23 cellular contexts compared by ENCODE assay signal in genomic region chr1:50812346-50812745, GRCh38.
"Had no signal": no experiment of that assay in that cellular context is flagged by ENCODE, and none has a peak within 500 bp of the region (broad histone marks: within the 10 kb centered on the region; RNA-seq: fewer than 3 reads in every experiment).

No MANE protein-coding gene starts in this region.

- H3K36me3 ChIP-seq: cardiac muscle cell, esophagus muscularis mucosa, sigmoid colon, uterus had no signal

- H3K9me3 ChIP-seq: body of pancreas, sigmoid colon had no signal

- H3K4me3 ChIP-seq: body of pancreas, cardiac muscle cell, esophagus muscularis mucosa, sigmoid colon, uterus had no signal

- H3K27ac ChIP-seq: body of pancreas, cardiac muscle cell, esophagus muscularis mucosa, sigmoid colon, uterus had no signal

- DNase-seq: activated CD4-positive, alpha-beta T cell treated with anti-CD3 and anti-CD28 coated beads for 1 hour; activated CD4-positive, alpha-beta T cell treated with anti-CD3 and anti-CD28 coated beads, Interleukin-2, amount 50 U/mL, for 1 hour; activated CD8-positive, alpha-beta T cell treated with anti-CD3 and anti-CD28 coated beads, Interleukin-2, amount 10 ng/mL, durations not matched to agents 7 days and 5 days; activated gamma-delta T cell treated with Interleukin-2 at 50 U/mL for 16 hours; anterior cingulate cortex; body of pancreas; dermis blood vessel endothelial cell; effector memory CD4-positive, alpha-beta T cell; glutamatergic neuron; hippocampal formation; left ventricle myocardium superior; mammary epithelial cell; midbrain; natural killer cell; retina; sigmoid colon; stimulated activated CD4-positive, alpha-beta T cell treated with anti-CD3 and anti-CD28 coated beads, Interleukin-2, amount 100 ng/mL, for 48 hours; stimulated activated CD8-positive, alpha-beta memory T cell treated with anti-CD3 and anti-CD28 coated beads, Interleukin-4, amount 100 ng/mL, for 48 hours; stimulated activated naive B cell treated with anti-CD40 and anti-IgM and Interleukin-4, amounts not matched to agents 10 μg/mL and 1 μg/mL and 100 μg/mL, for 72 hours; trophoblast cell; uterus had no signal

- ATAC-seq: activated CD8-positive, alpha-beta T cell treated with anti-CD3 and anti-CD28 coated beads, Interleukin-2, amount 10 ng/mL, durations not matched to agents 7 days and 5 days; body of pancreas; left ventricle myocardium superior; natural killer cell; stimulated activated naive B cell treated with anti-CD40 and anti-IgM and Interleukin-4, amounts not matched to agents 10 μg/mL and 1 μg/mL and 100 μg/mL, for 72 hours had no signal

- H3K4me1 ChIP-seq: body of pancreas, esophagus muscularis mucosa, sigmoid colon, uterus had no signal

- H3K27me3 ChIP-seq: body of pancreas, cardiac muscle cell, esophagus muscularis mucosa, sigmoid colon, uterus had no signal
